In the genomic region with DNA sequence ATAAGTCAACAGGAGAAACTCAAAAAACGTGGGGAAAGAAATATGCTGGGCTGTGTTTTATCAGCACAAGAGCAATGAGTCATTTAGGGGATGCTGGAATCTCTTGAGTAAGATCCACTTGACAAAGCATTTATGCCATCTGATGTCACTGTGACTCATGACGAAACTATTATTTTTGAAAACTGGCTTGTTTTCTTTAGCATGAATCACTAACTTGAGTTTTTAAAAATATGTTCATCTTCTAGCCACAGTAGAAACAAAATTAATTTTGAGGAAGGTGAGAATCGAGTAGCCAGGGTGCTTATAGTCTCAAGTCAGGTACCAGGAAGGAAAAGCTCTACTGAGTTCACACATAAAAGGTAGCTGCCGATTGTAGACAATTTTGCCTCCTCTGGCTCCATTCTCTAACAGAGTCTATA, we compare ENCODE assay signal across 12 cellular contexts.
DNase-seq lines count a peak whose midpoint lies in the region; ATAC-seq and TF ChIP-seq lines count a peak whose summit lies in the region.
"Had no signal": no experiment of that assay in that cellular context is flagged by ENCODE, and none has a peak within 500 bp of the region (broad histone marks: within the 10 kb centered on the region; RNA-seq: fewer than 3 reads in every experiment).

No MANE protein-coding gene starts in this region.

- TF ChIP-seq CTCF in NB4 (IDR thresholded peaks at IDR 0.05; ENCODE audit: low read depth, low read length) (no peak), choroid plexus epithelial cell (conservative IDR thresholded peaks at IDR 0.05; ENCODE audit: low read depth, low read length) (no peak)
- TF ChIP-seq CTCF in CD8-positive, alpha-beta T cell (IDR thresholded peaks at IDR 0.05) = no peak

- ATAC-seq in CD8-positive, alpha-beta T cell = no peak
- no peak for ATAC-seq in HG02840 (IDR thresholded peaks at IDR 0.05; ENCODE audit: low FRiP score, unreplicated experiment)
- ATAC-seq: stimulated activated effector memory CD8-positive, alpha-beta T cell treated with anti-CD3 and anti-CD28 coated beads, Interleukin-12 subunit alpha, Interleukin-12 subunit beta, amount 100 ng/mL, for 72 hours had no signal

- POLR2A ChIA-PET in CD8-positive, alpha-beta T cell (lab: Charles Lee) = no interaction called here

- H3K36me3 Mint-ChIP-seq in CD8-positive, alpha-beta T cell = no peaks in the 10 kb centered on the region
- H3K36me3 Mint-ChIP-seq in activated naive CD4-positive, alpha-beta T cell treated with anti-CD3 and anti-CD28 coated beads for 36 hours (ENCODE audit: low read depth) = no peaks in the 10 kb centered on the region
- H3K36me3 Mint-ChIP-seq: stimulated activated effector memory CD8-positive, alpha-beta T cell treated with anti-CD3 and anti-CD28 coated beads, Interleukin-12 subunit alpha, Interleukin-12 subunit beta, amount 100 ng/mL, for 72 hours had no signal

- no peak overlapping the region for H3K4me3 Mint-ChIP-seq in CD8-positive, alpha-beta T cell
- no peak overlapping the region for H3K4me3 Mint-ChIP-seq in activated naive CD4-positive, alpha-beta T cell treated with anti-CD3 and anti-CD28 coated beads for 36 hours
- H3K4me3 Mint-ChIP-seq: stimulated activated effector memory CD8-positive, alpha-beta T cell treated with anti-CD3 and anti-CD28 coated beads, Interleukin-12 subunit alpha, Interleukin-12 subunit beta, amount 100 ng/mL, for 72 hours had no signal

- no peaks in the 10 kb centered on the region for H3K9me3 ChIP-seq in CD8-positive, alpha-beta T cell (ENCODE audit: low read length)

- H3K9me3 Mint-ChIP-seq in CD8-positive, alpha-beta T cell = peaks cover 11% of the 10 kb centered on the region
- H3K9me3 Mint-ChIP-seq in activated naive CD4-positive, alpha-beta T cell treated with anti-CD3 and anti-CD28 coated beads for 36 hours = peaks cover 15% of the 10 kb centered on the region

- H3K27me3 Mint-ChIP-seq in CD8-positive, alpha-beta T cell (ENCODE audit: low read depth) = no peaks in the 10 kb centered on the region
- no peaks in the 10 kb centered on the region for H3K27me3 Mint-ChIP-seq in activated naive CD4-positive, alpha-beta T cell treated with anti-CD3 and anti-CD28 coated beads for 36 hours (ENCODE audit: low read depth)

- no peaks in the 10 kb centered on the region for H3K27me3 ChIP-seq in CD8-positive, alpha-beta T cell (ENCODE audit: insufficient read depth, low read length)

- H3K4me1 Mint-ChIP-seq in CD8-positive, alpha-beta T cell (ENCODE audit: low read depth) = no peaks in the 10 kb centered on the region
- H3K4me1 Mint-ChIP-seq in activated naive CD4-positive, alpha-beta T cell treated with anti-CD3 and anti-CD28 coated beads for 36 hours (ENCODE audit: low read depth) = no peaks in the 10 kb centered on the region
- H3K4me1 Mint-ChIP-seq: stimulated activated effector memory CD8-positive, alpha-beta T cell treated with anti-CD3 and anti-CD28 coated beads, Interleukin-12 subunit alpha, Interleukin-12 subunit beta, amount 100 ng/mL, for 72 hours had no signal

- no peak for TF ChIP-seq POLR2A in NB4 (IDR thresholded peaks at IDR 0.05; ENCODE audit: extremely low read depth, insufficient read length)

- H3K4me1 ChIP-seq in CD8-positive, alpha-beta T cell (ENCODE audit: insufficient read depth, low read length) = no peaks in the 10 kb centered on the region

- CTCF ChIA-PET in CD8-positive, alpha-beta T cell (lab: Charles Lee) = no interaction called here
- CTCF ChIA-PET in activated naive CD4-positive, alpha-beta T cell treated with anti-CD3 and anti-CD28 coated beads for 36 hours (lab: Charles Lee) = no interaction called here

- H3K27ac ChIP-seq in CD8-positive, alpha-beta T cell (ENCODE audit: low read depth, low read length) = no peak overlapping the region

- no peak overlapping the region for H3K27ac Mint-ChIP-seq in CD8-positive, alpha-beta T cell
- H3K27ac Mint-ChIP-seq in activated naive CD4-positive, alpha-beta T cell treated with anti-CD3 and anti-CD28 coated beads for 36 hours = no peak overlapping the region
- H3K27ac Mint-ChIP-seq: stimulated activated effector memory CD8-positive, alpha-beta T cell treated with anti-CD3 and anti-CD28 coated beads, Interleukin-12 subunit alpha, Interleukin-12 subunit beta, amount 100 ng/mL, for 72 hours had no signal

- intact Hi-C loops in CD8-positive, alpha-beta T cell (cut with DNase I, micrococcal nuclease) = no loop called here
- intact Hi-C loops in activated naive CD4-positive, alpha-beta T cell treated with anti-CD3 and anti-CD28 coated beads for 36 hours (cut with micrococcal nuclease) = no loop called here

- peak; percentile 79 for DNase-seq in GM03348 (ENCODE audit: low spot score)
- DNase-seq in NB4 (ENCODE audit: low read depth) = peak; percentile 36
- peak; percentile 99 for DNase-seq in choroid plexus epithelial cell (ENCODE audit: low read depth)
- DNase-seq in non-pigmented ciliary epithelial cell (ENCODE audit: low read depth) = peak; percentile 99
- DNase-seq in CD8-positive, alpha-beta T cell = no peak
- DNase-seq in activated naive CD4-positive, alpha-beta T cell treated with anti-CD3 and anti-CD28 coated beads for 36 hours = no peak
- DNase-seq in effector CD8-positive, alpha-beta T cell (lab: John Stamatoyannopoulos, UW) = no peak
- DNase-seq: hippocampal formation, NCI-H748 treated with DMSO at 0.1 percent for 48 hours, posterior cingulate gyrus had no signal

- no peaks in the 10 kb centered on the region for H3K36me3 ChIP-seq in CD8-positive, alpha-beta T cell (ENCODE audit: insufficient read depth, low read length)

- no peak overlapping the region for H3K4me3 ChIP-seq in NB4 (ENCODE audit: low read depth, low read length)
- H3K4me3 ChIP-seq in choroid plexus epithelial cell (ENCODE audit: low read depth, low read length) = no peak overlapping the region
- H3K4me3 ChIP-seq in CD8-positive, alpha-beta T cell (ENCODE audit: low read depth, low read length) = no peak overlapping the region

Comparison
In these comparisons a context has a peak if more than half of its experiments do, and no peak if none do; other contexts are left out.
1. DNase-seq: peak in GM03348 (single experiment), NB4 (single experiment), choroid plexus epithelial cell (single experiment) and non-pigmented ciliary epithelial cell (single experiment); none in CD8-positive, alpha-beta T cell (0 of 7), activated naive CD4-positive, alpha-beta T cell treated with anti-CD3 and anti-CD28 coated beads for 36 hours (single experiment) and effector CD8-positive, alpha-beta T cell (single experiment).